Comparison of ENCODE assay signal across 2 cellular contexts in genomic region chr3:48435774-48436476, GRCh38.
TF ChIP-seq lines count a peak whose summit lies in the region.

No MANE protein-coding gene starts in this region.

TF ChIP-seq in HCT116, 20 proteins besides CTCF, POLR2A, EP300 and RAD21:
- TF ChIP-seq CEBPB (IDR thresholded peaks at IDR 0.05; ENCODE audit: low read depth) = no peak
- TF ChIP-seq YY1 (IDR thresholded peaks at IDR 0.05; ENCODE audit: extremely low read depth, insufficient replicate concordance, low read depth, low read length) = peak; percentile 55
- peak; percentile 27; the same call in 1 of the 2 replicates for TF ChIP-seq POLR2AphosphoS5 (IDR thresholded peaks at IDR 0.05; ENCODE audit: low read depth, low read length)

TF ChIP-seq in H1, 55 proteins besides CTCF, POLR2A, EP300 and RAD21:
- no peak for TF ChIP-seq CEBPB (IDR thresholded peaks at IDR 0.05; ENCODE audit: low read depth, low read length)
- TF ChIP-seq ATF2 (IDR thresholded peaks at IDR 0.05; ENCODE audit: low read length) = peak; percentile 73; the same call in 1 of the 2 replicates
- TF ChIP-seq RXRA (IDR thresholded peaks at IDR 0.05; ENCODE audit: insufficient read depth, low read depth, low read length) = 0 out of 2 replicates have a peak, but pooled peaks have one; percentile 70
- TF ChIP-seq ASH2L (IDR thresholded peaks at IDR 0.05; ENCODE audit: low read length) = no peak
- no peak for TF ChIP-seq SAP30 (IDR thresholded peaks at IDR 0.05; ENCODE audit: insufficient read depth, insufficient replicate concordance, low read length)
- peak; percentile 43 for TF ChIP-seq NANOG (IDR thresholded peaks at IDR 0.05; ENCODE audit: insufficient read depth, low read depth, low read length, poor library complexity, severe bottlenecking)
- no peak for TF ChIP-seq TBP (IDR thresholded peaks at IDR 0.05; ENCODE audit: low read depth, low read length)
- peak; percentile 70 for TF ChIP-seq CREB1 (IDR thresholded peaks at IDR 0.05)
- 0 out of 2 replicates have a peak, but pooled peaks have one; percentile 6 for TF ChIP-seq POU5F1 (IDR thresholded peaks at IDR 0.05; ENCODE audit: low read depth, low read length)
- TF ChIP-seq SUZ12 (IDR thresholded peaks at IDR 0.05; ENCODE audit: low read length) = no peak
- no peak for TF ChIP-seq HDAC2 (IDR thresholded peaks at IDR 0.05; ENCODE audit: borderline replicate concordance in 1 of 2, low read depth in 2 of 2, low read length in 2 of 2)
- peak; percentile 40; the same call in 1 of the 2 replicates for TF ChIP-seq E2F6 (IDR thresholded peaks at IDR 0.05)
- no peak for TF ChIP-seq JUN (IDR thresholded peaks at IDR 0.05; ENCODE audit: low read depth, low read length)
- TF ChIP-seq MAX (IDR thresholded peaks at IDR 0.05) = peak; percentile 69
- TF ChIP-seq SIRT6 (IDR thresholded peaks at IDR 0.05; ENCODE audit: low read length) = no peak
- no peak for TF ChIP-seq ZNF274 (IDR thresholded peaks at IDR 0.05; ENCODE audit: borderline replicate concordance, extremely low read depth, low read length)
- peak; percentile 48; the same call in 1 of the 2 replicates for TF ChIP-seq JUND (IDR thresholded peaks at IDR 0.05; ENCODE audit: low read length)
- TF ChIP-seq BCL11A (IDR thresholded peaks at IDR 0.05; ENCODE audit: low read depth in 2 of 2, low read length in 2 of 2) = no peak
- TF ChIP-seq CHD2 (IDR thresholded peaks at IDR 0.05; ENCODE audit: low read length) = 0 out of 2 replicates have a peak, but pooled peaks have one; percentile 34
- TF ChIP-seq KDM4A (IDR thresholded peaks at IDR 0.05; ENCODE audit: low read depth, low read length, severe bottlenecking) = no peak
- TF ChIP-seq RFX5 (IDR thresholded peaks at IDR 0.05; ENCODE audit: borderline replicate concordance, low read depth, low read length) = no peak
- peak; percentile 6; the same call in 1 of the 2 replicates for TF ChIP-seq POLR2AphosphoS5 (IDR thresholded peaks at IDR 0.05; ENCODE audit: low read depth, low read length)
- no peak for TF ChIP-seq SRF (IDR thresholded peaks at IDR 0.05; ENCODE audit: low read depth, low read length)
- TF ChIP-seq SP4 (IDR thresholded peaks at IDR 0.05; ENCODE audit: low read length) = no peak; the same call in 1 of the 2 replicates
- TF ChIP-seq CHD1 (IDR thresholded peaks at IDR 0.05; ENCODE audit: low read depth, low read length) = no peak
- no peak for TF ChIP-seq EGR1 (IDR thresholded peaks at IDR 0.05; ENCODE audit: borderline replicate concordance, low read depth, low read length)
- TF ChIP-seq NRF1 (IDR thresholded peaks at IDR 0.05; ENCODE audit: low read depth, low read length) = no peak
- no peak for TF ChIP-seq KDM1A (IDR thresholded peaks at IDR 0.05; ENCODE audit: borderline replicate concordance, low read length)
- TF ChIP-seq SP2 (IDR thresholded peaks at IDR 0.05; ENCODE audit: low read length) = no peak
- no peak for TF ChIP-seq EZH2 (IDR thresholded peaks at IDR 0.05; ENCODE audit: low read depth, low read length, severe bottlenecking)
- no peak for TF ChIP-seq PHF8 (conservative IDR thresholded peaks at IDR 0.05; ENCODE audit: low read depth, low read length)
- TF ChIP-seq MAFK (IDR thresholded peaks at IDR 0.05; ENCODE audit: low read depth, low read length) = no peak
- peak; percentile 31; the same call in 1 of the 2 replicates for TF ChIP-seq USF2 (IDR thresholded peaks at IDR 0.05; ENCODE audit: low read length)
- TF ChIP-seq YY1 (IDR thresholded peaks at IDR 0.05; ENCODE audit: low read depth, low read length) = peak; percentile 62; the same call in 1 of the 2 replicates
- no peak for TF ChIP-seq SIX5 (IDR thresholded peaks at IDR 0.05; ENCODE audit: low read depth, low read length)
- peak; percentile 87; the same call in 1 of the 2 replicates for TF ChIP-seq ATF3 (IDR thresholded peaks at IDR 0.05; ENCODE audit: insufficient read depth, low read depth, low read length)
- TF ChIP-seq SIN3A (conservative IDR thresholded peaks at IDR 0.05 in 1 of 2, IDR thresholded peaks at IDR 0.05 in 1 of 2; ENCODE audit: low read depth in 1 of 2, low read length in 2 of 2) = peak; percentile 55 to 67; a peak in 1 of 4 replicates
- no peak for TF ChIP-seq FOSL1 (IDR thresholded peaks at IDR 0.05; ENCODE audit: insufficient read depth, low read depth, low read length)
- no peak for TF ChIP-seq RBBP5 (IDR thresholded peaks at IDR 0.05; ENCODE audit: borderline replicate concordance, low read depth, low read length)
- TF ChIP-seq CTBP2 (IDR thresholded peaks at IDR 0.05; ENCODE audit: borderline replicate concordance, insufficient read depth, insufficient read length, low read length) = peak; percentile 33
- TF ChIP-seq CHD7 (IDR thresholded peaks at IDR 0.05; ENCODE audit: insufficient replicate concordance, low read length) = no peak
- TF ChIP-seq GTF2F1 (IDR thresholded peaks at IDR 0.05; ENCODE audit: borderline replicate concordance, low read depth, low read length) = no peak
- TF ChIP-seq TCF12 (IDR thresholded peaks at IDR 0.05; ENCODE audit: low read depth, low read length) = no peak
- no peak for TF ChIP-seq CBX5 (IDR thresholded peaks at IDR 0.05; ENCODE audit: low read depth, low read length)
- TF ChIP-seq RNF2 (IDR thresholded peaks at IDR 0.05; ENCODE audit: borderline replicate concordance, low read depth, low read length, missing control alignments, poor library complexity, severe bottlenecking) = no peak
- TF ChIP-seq GABPA (IDR thresholded peaks at IDR 0.05; ENCODE audit: borderline replicate concordance, insufficient read depth, low read length) = no peak
- TF ChIP-seq TEAD4 (IDR thresholded peaks at IDR 0.05; ENCODE audit: low read depth, low read length) = no peak
- peak; percentile 55 for TF ChIP-seq TAF7 (optimal IDR thresholded peaks at IDR 0.05; ENCODE audit: borderline replicate concordance, low read depth, low read length)
- no peak for TF ChIP-seq BRCA1 (IDR thresholded peaks at IDR 0.05; ENCODE audit: low read depth, low read length)
- no peak for TF ChIP-seq SP1 (IDR thresholded peaks at IDR 0.05; ENCODE audit: low read depth, low read length)
